In the genomic region with DNA sequence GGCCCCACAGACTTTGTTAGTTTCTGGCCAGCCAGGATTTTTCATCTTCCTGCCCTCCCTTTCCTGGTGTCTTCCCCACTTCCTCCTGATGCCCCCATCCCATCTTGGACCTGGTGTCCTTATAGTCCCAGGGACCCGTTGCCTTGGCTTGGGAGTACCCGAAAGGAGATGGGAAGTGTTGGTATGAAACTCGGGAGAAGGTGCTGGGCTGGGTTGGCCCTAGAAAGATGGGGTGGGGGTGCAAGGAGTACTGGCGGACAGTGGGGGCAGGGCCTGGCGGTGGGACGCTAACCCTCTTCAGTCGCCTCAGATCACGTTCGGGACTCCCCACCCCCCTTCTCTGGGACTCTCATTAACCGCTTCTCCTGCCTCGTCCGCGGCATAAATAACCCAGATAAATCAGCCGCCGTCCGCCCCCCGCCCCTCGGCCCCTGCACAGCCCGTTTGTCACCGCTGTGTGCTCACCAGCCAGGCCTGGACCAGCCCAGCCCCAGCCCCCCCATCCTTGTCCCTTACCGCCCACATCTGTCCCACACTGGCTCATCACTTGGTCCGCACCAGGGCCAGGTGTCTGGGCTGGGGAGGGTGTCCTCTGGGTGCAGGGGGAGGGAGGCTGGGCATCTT, we compare ENCODE assay signal across 2 cellular contexts.
TF ChIP-seq lines count a peak whose summit lies in the region.

No MANE protein-coding gene starts in this region.

TF ChIP-seq in SK-N-SH, 30 proteins besides CTCF, POLR2A, EP300 and RAD21 (continued from another document):
- TF ChIP-seq USF1 (IDR thresholded peaks at IDR 0.05; ENCODE audit: borderline replicate concordance, low read depth) (no peak), TCF12 (IDR thresholded peaks at IDR 0.05) (no peak), FOXJ3 (CRISPR knock-in tag; IDR thresholded peaks at IDR 0.05) (no peak), RFX5 (IDR thresholded peaks at IDR 0.05; ENCODE audit: low read length) (no peak), ELF1 (IDR thresholded peaks at IDR 0.05) (no peak), RCOR1 (IDR thresholded peaks at IDR 0.05; ENCODE audit: low read length) (no peak), YY1 (IDR thresholded peaks at IDR 0.05; ENCODE audit: low read depth) (no peak), GABPA (IDR thresholded peaks at IDR 0.05; ENCODE audit: low read depth) (no peak), MXI1 (IDR thresholded peaks at IDR 0.05; ENCODE audit: low read depth, low read length) (no peak)
- TF ChIP-seq, protein P1, sequence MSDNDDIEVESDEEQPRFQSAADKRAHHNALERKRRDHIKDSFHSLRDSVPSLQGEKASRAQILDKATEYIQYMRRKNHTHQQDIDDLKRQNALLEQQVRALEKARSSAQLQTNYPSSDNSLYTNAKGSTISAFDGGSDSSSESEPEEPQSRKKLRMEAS (IDR thresholded peaks at IDR 0.05; ENCODE audit: low read depth): no peak

TF ChIP-seq in SK-N-SH treated with all-trans-retinoic acid at 6 μM for 48 hours, 23 proteins besides CTCF, POLR2A, EP300 and RAD21 (continued from another document):
- TF ChIP-seq, protein P2, sequence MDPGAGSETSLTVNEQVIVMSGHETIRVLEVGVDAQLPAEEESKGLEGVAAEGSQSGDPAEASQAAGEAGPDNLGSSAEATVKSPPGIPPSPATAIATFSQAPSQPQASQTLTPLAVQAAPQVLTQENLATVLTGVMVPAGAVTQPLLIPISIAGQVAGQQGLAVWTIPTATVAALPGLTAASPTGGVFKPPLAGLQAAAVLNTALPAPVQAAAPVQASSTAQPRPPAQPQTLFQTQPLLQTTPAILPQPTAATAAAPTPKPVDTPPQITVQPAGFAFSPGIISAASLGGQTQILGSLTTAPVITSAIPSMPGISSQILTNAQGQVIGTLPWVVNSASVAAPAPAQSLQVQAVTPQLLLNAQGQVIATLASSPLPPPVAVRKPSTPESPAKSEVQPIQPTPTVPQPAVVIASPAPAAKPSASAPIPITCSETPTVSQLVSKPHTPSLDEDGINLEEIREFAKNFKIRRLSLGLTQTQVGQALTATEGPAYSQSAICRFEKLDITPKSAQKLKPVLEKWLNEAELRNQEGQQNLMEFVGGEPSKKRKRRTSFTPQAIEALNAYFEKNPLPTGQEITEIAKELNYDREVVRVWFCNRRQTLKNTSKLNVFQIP (CRISPR knock-in tag; IDR thresholded peaks at IDR 0.05; ENCODE audit: borderline replicate concordance, low read depth): no peak
